In genomic region chr11:11776714-11777113, GRCh38 we compare ENCODE assay signal across 37 cellular contexts.
"Had no signal": no experiment of that assay in that cellular context is flagged by ENCODE, and none has a peak within 500 bp of the region (broad histone marks: within the 10 kb centered on the region; RNA-seq: fewer than 3 reads in every experiment).

No MANE protein-coding gene starts in this region.

- H3K36me3 Mint-ChIP-seq: activated naive CD4-positive, alpha-beta T cell treated with anti-CD3 and anti-CD28 coated beads, Interleukin-2, amount 10 ng/mL, durations not matched to agents 7 days and 5 days; activated naive CD4-positive, alpha-beta T cell treated with anti-CD3 and anti-CD28 coated beads, Interleukin-2, amount 50 U/mL, for 24 hours; activated naive CD4-positive, alpha-beta T cell treated with anti-CD3 and anti-CD28 coated beads, Interleukin-2, amount 50 U/mL, for 72 hours; activated naive CD8-positive, alpha-beta T cell; activated naive CD8-positive, alpha-beta T cell treated with anti-CD3 and anti-CD28 coated beads for 36 hours; activated naive CD8-positive, alpha-beta T cell treated with anti-CD3 and anti-CD28 coated beads, Interleukin-2, amount 10 ng/mL, durations not matched to agents 7 days and 5 days; brain had no signal

- H3K27me3 ChIP-seq: adrenal gland, ascending aorta, body of pancreas, breast epithelium had no signal

- H3K9me3 Mint-ChIP-seq: activated naive CD4-positive, alpha-beta T cell treated with anti-CD3 and anti-CD28 coated beads for 36 hours; activated naive CD4-positive, alpha-beta T cell treated with anti-CD3 and anti-CD28 coated beads, Interleukin-2, amount 10 ng/mL, durations not matched to agents 7 days and 5 days; activated naive CD4-positive, alpha-beta T cell treated with anti-CD3 and anti-CD28 coated beads, Interleukin-2, amount 50 U/mL, for 24 hours; activated naive CD4-positive, alpha-beta T cell treated with anti-CD3 and anti-CD28 coated beads, Interleukin-2, amount 50 U/mL, for 72 hours; activated naive CD8-positive, alpha-beta T cell treated with anti-CD3 and anti-CD28 coated beads for 36 hours; activated naive CD8-positive, alpha-beta T cell treated with anti-CD3 and anti-CD28 coated beads, Interleukin-2, amount 10 ng/mL, durations not matched to agents 7 days and 5 days; activated naive CD8-positive, alpha-beta T cell treated with anti-CD3 and anti-CD28 coated beads, Interleukin-2, amount 50 U/mL, for 24 hours; activated T-cell treated with anti-CD3 and anti-CD28 coated beads, Interleukin-2, amount 50 U/mL, for 24 hours; activated T-cell treated with anti-CD3 and anti-CD28 coated beads, Interleukin-2, amount 50 U/mL, for 4 hours; activated T-cell treated with anti-CD3 and anti-CD28 coated beads, Interleukin-2, amount 50 U/mL, for 72 hours; activated T-helper 1 cell treated with anti-CD3 and anti-CD28 coated beads, Interleukin-12 subunit alpha, Interleukin-12 subunit beta, Interleukin-2, Interleukin-4 antibody, amounts not matched to agents 30 ng/mL and 10 ng/mL and 1 ng/mL, durations not matched to agents 14 hours and 24 hours and 36 hours; activated T-helper 17 cell treated with anti-CD3 and anti-CD28 coated beads, Interleukin-2, amount 50 U/mL, for 72 hours; activated T-helper 2 cell treated with anti-CD3 and anti-CD28 coated beads, Interferon-gamma antibody, Interleukin-2, Interleukin-4, amounts not matched to agents 10 μg/mL and 5 μg/mL and 100 μg/mL, durations not matched to agents 14 hours and 24 hours and 36 hours; brain; central memory CD8-positive, alpha-beta T cell had no signal

- H3K4me3 Mint-ChIP-seq: activated naive CD4-positive, alpha-beta T cell treated with anti-CD3 and anti-CD28 coated beads for 36 hours; activated naive CD4-positive, alpha-beta T cell treated with anti-CD3 and anti-CD28 coated beads, Interleukin-2, amount 10 ng/mL, durations not matched to agents 7 days and 5 days; activated naive CD4-positive, alpha-beta T cell treated with anti-CD3 and anti-CD28 coated beads, Interleukin-2, amount 50 U/mL, for 24 hours; activated naive CD8-positive, alpha-beta T cell; activated naive CD8-positive, alpha-beta T cell treated with anti-CD3 and anti-CD28 coated beads for 36 hours; activated naive CD8-positive, alpha-beta T cell treated with anti-CD3 and anti-CD28 coated beads, Interleukin-2, amount 10 ng/mL, durations not matched to agents 7 days and 5 days; activated naive CD8-positive, alpha-beta T cell treated with anti-CD3 and anti-CD28 coated beads, Interleukin-2, amount 50 U/mL, for 24 hours; activated T-cell treated with anti-CD3 and anti-CD28 coated beads, Interleukin-2, amount 50 U/mL, for 24 hours; activated T-cell treated with anti-CD3 and anti-CD28 coated beads, Interleukin-2, amount 50 U/mL, for 4 hours; activated T-cell treated with anti-CD3 and anti-CD28 coated beads, Interleukin-2, amount 50 U/mL, for 72 hours; activated T-helper 1 cell treated with anti-CD3 and anti-CD28 coated beads, Interleukin-12 subunit alpha, Interleukin-12 subunit beta, Interleukin-2, Interleukin-4 antibody, amounts not matched to agents 30 ng/mL and 10 ng/mL and 1 ng/mL, durations not matched to agents 14 hours and 24 hours and 36 hours; activated T-helper 17 cell treated with anti-CD3 and anti-CD28 coated beads, Interleukin-2, amount 50 U/mL, for 72 hours; brain; central memory CD8-positive, alpha-beta T cell had no signal

- ATAC-seq: activated naive CD4-positive, alpha-beta T cell treated with anti-CD3 and anti-CD28 coated beads, Interleukin-2, amount 50 U/mL, for 72 hours; activated naive CD8-positive, alpha-beta T cell treated with anti-CD3 and anti-CD28 coated beads, Interleukin-2, amount 50 U/mL, for 24 hours; activated T-cell treated with anti-CD3 and anti-CD28 coated beads, Interleukin-2, amount 50 U/mL, for 4 hours; activated T-cell treated with anti-CD3 and anti-CD28 coated beads, Interleukin-2, amount 50 U/mL, for 72 hours; activated T-helper 17 cell treated with anti-CD3 and anti-CD28 coated beads, Interleukin-2, amount 50 U/mL, for 72 hours; body of pancreas had no signal

- H3K4me3 ChIP-seq: adrenal gland, ascending aorta, body of pancreas, breast epithelium, cardiac muscle cell had no signal

- H3K27ac ChIP-seq: adrenal gland, ascending aorta, body of pancreas, brain microvascular endothelial cell, breast epithelium, cardiac muscle cell had no signal

- H3K9me3 ChIP-seq: adrenal gland, ascending aorta, body of pancreas, breast epithelium had no signal

- H3K36me3 ChIP-seq: adrenal gland, ascending aorta, brain microvascular endothelial cell, breast epithelium, cardiac muscle cell had no signal

- H3K27me3 Mint-ChIP-seq: activated naive CD8-positive, alpha-beta T cell treated with anti-CD3 and anti-CD28 coated beads for 36 hours had no signal

- H3K4me1 ChIP-seq: adrenal gland, ascending aorta, body of pancreas, breast epithelium had no signal

- H3K27ac Mint-ChIP-seq: activated naive CD4-positive, alpha-beta T cell treated with anti-CD3 and anti-CD28 coated beads for 36 hours; activated naive CD4-positive, alpha-beta T cell treated with anti-CD3 and anti-CD28 coated beads, Interleukin-2, amount 10 ng/mL, durations not matched to agents 7 days and 5 days; activated naive CD4-positive, alpha-beta T cell treated with anti-CD3 and anti-CD28 coated beads, Interleukin-2, amount 50 U/mL, for 24 hours; activated naive CD4-positive, alpha-beta T cell treated with anti-CD3 and anti-CD28 coated beads, Interleukin-2, amount 50 U/mL, for 72 hours; activated naive CD8-positive, alpha-beta T cell; activated naive CD8-positive, alpha-beta T cell treated with anti-CD3 and anti-CD28 coated beads for 36 hours; activated naive CD8-positive, alpha-beta T cell treated with anti-CD3 and anti-CD28 coated beads, Interleukin-2, amount 10 ng/mL, durations not matched to agents 7 days and 5 days; activated naive CD8-positive, alpha-beta T cell treated with anti-CD3 and anti-CD28 coated beads, Interleukin-2, amount 50 U/mL, for 24 hours; activated T-cell treated with anti-CD3 and anti-CD28 coated beads, Interleukin-2, amount 50 U/mL, for 24 hours; activated T-cell treated with anti-CD3 and anti-CD28 coated beads, Interleukin-2, amount 50 U/mL, for 72 hours; activated T-helper 1 cell treated with anti-CD3 and anti-CD28 coated beads, Interleukin-12 subunit alpha, Interleukin-12 subunit beta, Interleukin-2, Interleukin-4 antibody, amounts not matched to agents 30 ng/mL and 10 ng/mL and 1 ng/mL, durations not matched to agents 14 hours and 24 hours and 36 hours; activated T-helper 17 cell treated with anti-CD3 and anti-CD28 coated beads, Interleukin-2, amount 50 U/mL, for 72 hours; activated T-helper 2 cell treated with anti-CD3 and anti-CD28 coated beads, Interferon-gamma antibody, Interleukin-2, Interleukin-4, amounts not matched to agents 10 μg/mL and 5 μg/mL and 100 μg/mL, durations not matched to agents 14 hours and 24 hours and 36 hours; brain had no signal

- DNase-seq: activated effector memory CD4-positive, alpha-beta T cell treated with anti-CD3 and anti-CD28 coated beads, Interleukin-2, amount 50 U/mL, for 16 hours; activated effector memory CD4-positive, alpha-beta T cell treated with Interleukin-2 at 50 U/mL for 16 hours; activated gamma-delta T cell; activated gamma-delta T cell treated with Interleukin-2 at 50 U/mL for 16 hours; activated naive CD4-positive, alpha-beta T cell; activated naive CD4-positive, alpha-beta T cell treated with anti-CD3 and anti-CD28 coated beads for 36 hours; activated naive CD4-positive, alpha-beta T cell treated with anti-CD3 and anti-CD28 coated beads, Interleukin-2, amount 10 ng/mL, durations not matched to agents 7 days and 5 days; activated naive CD4-positive, alpha-beta T cell treated with anti-CD3 and anti-CD28 coated beads, Interleukin-2, amount 50 U/mL, for 16 hours; activated naive CD4-positive, alpha-beta T cell treated with Interleukin-2 at 50 U/mL for 16 hours; activated naive CD8-positive, alpha-beta T cell treated with anti-CD3 and anti-CD28 coated beads for 36 hours; activated naive CD8-positive, alpha-beta T cell treated with anti-CD3 and anti-CD28 coated beads, Interleukin-2, amount 10 ng/mL, durations not matched to agents 7 days and 5 days; activated naive CD8-positive, alpha-beta T cell treated with anti-CD3 and anti-CD28 coated beads, Interleukin-2, amount 50 U/mL, for 24 hours; activated T-cell treated with anti-CD3 and anti-CD28 coated beads, Interleukin-2, amount 50 U/mL, for 1 hour; activated T-cell treated with anti-CD3 and anti-CD28 coated beads, Interleukin-2, amount 50 U/mL, for 24 hours; activated T-cell treated with anti-CD3 and anti-CD28 coated beads, Interleukin-2, amount 50 U/mL, for 4 hours; activated T-cell treated with anti-CD3 and anti-CD28 coated beads, Interleukin-2, amount 50 U/mL, for 48 hours; activated T-cell treated with anti-CD3 and anti-CD28 coated beads, Interleukin-2, amount 50 U/mL, for 72 hours; adrenal gland; amniotic stem cell; amygdala; anterior cingulate cortex; aorta; body of pancreas; brain microvascular endothelial cell; central memory CD4-positive, alpha-beta T cell; cerebellar nuclear complex had no signal

- H3K4me1 Mint-ChIP-seq: activated naive CD4-positive, alpha-beta T cell treated with anti-CD3 and anti-CD28 coated beads, Interleukin-2, amount 10 ng/mL, durations not matched to agents 7 days and 5 days; activated naive CD4-positive, alpha-beta T cell treated with anti-CD3 and anti-CD28 coated beads, Interleukin-2, amount 50 U/mL, for 24 hours; activated naive CD8-positive, alpha-beta T cell treated with anti-CD3 and anti-CD28 coated beads for 36 hours; activated naive CD8-positive, alpha-beta T cell treated with anti-CD3 and anti-CD28 coated beads, Interleukin-2, amount 10 ng/mL, durations not matched to agents 7 days and 5 days; activated naive CD8-positive, alpha-beta T cell treated with anti-CD3 and anti-CD28 coated beads, Interleukin-2, amount 50 U/mL, for 24 hours; activated T-helper 17 cell treated with anti-CD3 and anti-CD28 coated beads, Interleukin-2, amount 50 U/mL, for 72 hours; brain; central memory CD8-positive, alpha-beta T cell had no signal
